ENCODE assay signal across 17 cellular contexts in the genomic region with DNA sequence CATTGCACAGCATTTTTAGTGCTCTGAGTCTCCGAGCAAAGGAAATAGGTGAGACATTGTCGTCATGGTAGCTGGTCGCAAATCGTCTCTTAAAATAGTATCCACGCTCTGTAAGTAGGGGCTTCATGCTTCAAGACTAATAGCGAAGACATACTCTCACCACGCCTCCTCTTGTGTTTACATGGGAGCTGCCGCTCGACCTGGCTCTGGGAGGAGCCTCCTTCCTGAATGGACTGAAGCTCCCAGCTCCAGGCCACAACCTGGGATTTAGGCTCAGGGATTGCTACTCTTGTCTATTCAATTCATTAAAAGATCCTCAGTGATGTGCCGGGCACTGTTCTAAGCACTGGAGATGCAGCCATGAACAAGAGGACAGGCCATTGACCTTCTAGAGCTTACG.
"Had no signal": no experiment of that assay in that cellular context is flagged by ENCODE, and none has a peak within 500 bp of the region (broad histone marks: within the 10 kb centered on the region; RNA-seq: fewer than 3 reads in every experiment).

No MANE protein-coding gene starts in this region.

- H3K4me1 ChIP-seq: heart left ventricle, parathyroid adenoma, prostate gland, right lobe of liver, tibial artery, upper lobe of right lung, vagina had no signal

- H3K4me1 Mint-ChIP-seq: natural killer cell; stimulated activated memory B cell treated with anti-CD40 and anti-IgM and Interleukin-4, amounts not matched to agents 10 μg/mL and 1 μg/mL and 100 μg/mL, for 72 hours had no signal

- H3K27ac Mint-ChIP-seq: natural killer cell; stimulated activated memory B cell treated with anti-CD40 and anti-IgM and Interleukin-4, amounts not matched to agents 10 μg/mL and 1 μg/mL and 100 μg/mL, for 72 hours; stimulated activated naive CD8-positive, alpha-beta T cell treated with anti-CD3 and anti-CD28 coated beads, Interleukin-15, Interleukin-2, amounts not matched to agents 100 ng/mL and 50 ng/mL, for 24 hours had no signal

- H3K36me3 ChIP-seq: heart left ventricle, prostate gland, right lobe of liver, tibial artery, upper lobe of right lung, vagina had no signal

- H3K9ac ChIP-seq: parathyroid adenoma had no signal

- DNase-seq: cortex of kidney; dorsolateral prefrontal cortex; effector CD8-positive, alpha-beta T cell; heart left ventricle; hypothalamus; mammary epithelial cell; natural killer cell; occipital lobe; right lobe of liver; stimulated activated CD4-positive, alpha-beta T cell treated with anti-CD3 and anti-CD28 coated beads, Interleukin-4, amount 100 ng/mL, for 1 hour; tibial artery; upper lobe of right lung had no signal

- H3K4me3 ChIP-seq: dorsolateral prefrontal cortex, heart left ventricle, prostate gland, right lobe of liver, tibial artery, upper lobe of right lung, vagina had no signal

- H3K27me3 Mint-ChIP-seq: stimulated activated naive CD8-positive, alpha-beta T cell treated with anti-CD3 and anti-CD28 coated beads, Interleukin-15, Interleukin-2, amounts not matched to agents 100 ng/mL and 50 ng/mL, for 24 hours had no signal

- H3K36me3 Mint-ChIP-seq: natural killer cell; stimulated activated memory B cell treated with anti-CD40 and anti-IgM and Interleukin-4, amounts not matched to agents 10 μg/mL and 1 μg/mL and 100 μg/mL, for 72 hours had no signal

- H3K27me3 ChIP-seq: right lobe of liver, tibial artery, upper lobe of right lung, vagina had no signal

- H3K9me3 ChIP-seq: heart left ventricle, prostate gland, right lobe of liver, tibial artery, upper lobe of right lung, vagina had no signal

- H3K27ac ChIP-seq: dorsolateral prefrontal cortex, heart left ventricle, parathyroid adenoma, prostate gland, right lobe of liver, tibial artery, upper lobe of right lung, vagina had no signal

- H3K4me3 Mint-ChIP-seq: natural killer cell; stimulated activated memory B cell treated with anti-CD40 and anti-IgM and Interleukin-4, amounts not matched to agents 10 μg/mL and 1 μg/mL and 100 μg/mL, for 72 hours; stimulated activated naive CD8-positive, alpha-beta T cell treated with anti-CD3 and anti-CD28 coated beads, Interleukin-15, Interleukin-2, amounts not matched to agents 100 ng/mL and 50 ng/mL, for 24 hours had no signal
